In genomic region chr21:16194851-16195251, GRCh38 we compare ENCODE assay signal across 8 cellular contexts.
DNase-seq lines count a peak whose midpoint lies in the region; ATAC-seq lines count a peak whose summit lies in the region.

No MANE protein-coding gene starts in this region.

- H3K36me3 ChIP-seq in ACC112 (ENCODE audit: insufficient read depth, low read length) = no peaks in the 10 kb centered on the region
- no peaks in the 10 kb centered on the region for H3K36me3 ChIP-seq in mucosa of rectum (ENCODE audit: control insufficient read depth in 2 of 2, insufficient read depth in 2 of 2, low read length in 2 of 2)

- peak overlapping the region; percentile 87 for H3K4me3 ChIP-seq in ACC112 (ENCODE audit: low read depth, low read length)
- H3K4me3 ChIP-seq in mucosa of rectum (ENCODE audit: low read length in 2 of 2) = peak overlapping the region; percentile 16 to 23

- peaks cover 28% of the 10 kb centered on the region for H3K4me1 Mint-ChIP-seq in dendritic cell treated with granulocyte-macrophage colony-stimulating factor and Interleukin-4, amounts not matched to agents 40 ng/mL and 50 ng/mL, for 4 days (ENCODE audit: low read depth)
- H3K4me1 Mint-ChIP-seq in activated CD8-positive, alpha-beta memory T cell treated with anti-CD3 and anti-CD28 coated beads, Interleukin-2, amount 10 ng/mL, durations not matched to agents 7 days and 5 days = no peaks in the 10 kb centered on the region

- CTCF ChIA-PET in activated CD8-positive, alpha-beta memory T cell treated with anti-CD3 and anti-CD28 coated beads, Interleukin-2, amount 10 ng/mL, durations not matched to agents 7 days and 5 days (lab: Charles Lee) = no interaction called here

- no peak overlapping the region for H3K9ac ChIP-seq in mucosa of rectum (ENCODE audit: low read depth in 1 of 2, low read length in 2 of 2)

- H3K27me3 Mint-ChIP-seq in dendritic cell treated with granulocyte-macrophage colony-stimulating factor and Interleukin-4, amounts not matched to agents 40 ng/mL and 50 ng/mL, for 4 days = peaks cover 2% of the 10 kb centered on the region
- peaks cover 3% of the 10 kb centered on the region for H3K27me3 Mint-ChIP-seq in activated CD8-positive, alpha-beta memory T cell treated with anti-CD3 and anti-CD28 coated beads, Interleukin-2, amount 10 ng/mL, durations not matched to agents 7 days and 5 days

- H3K4me3 Mint-ChIP-seq in dendritic cell treated with granulocyte-macrophage colony-stimulating factor and Interleukin-4, amounts not matched to agents 40 ng/mL and 50 ng/mL, for 4 days = peak overlapping the region; percentile 55
- H3K4me3 Mint-ChIP-seq in activated CD8-positive, alpha-beta memory T cell treated with anti-CD3 and anti-CD28 coated beads, Interleukin-2, amount 10 ng/mL, durations not matched to agents 7 days and 5 days = no peak overlapping the region

- intact Hi-C loops in dendritic cell treated with granulocyte-macrophage colony-stimulating factor and Interleukin-4, amounts not matched to agents 40 ng/mL and 50 ng/mL, for 4 days (cut with micrococcal nuclease) = loop anchor here (10.0 kb wide), 1 partner anchor 1810 kb away; the partner anchor contains the start of gene HSPA13

- H3K27ac Mint-ChIP-seq in dendritic cell treated with granulocyte-macrophage colony-stimulating factor and Interleukin-4, amounts not matched to agents 40 ng/mL and 50 ng/mL, for 4 days = peak overlapping the region; percentile 88
- no peak overlapping the region for H3K27ac Mint-ChIP-seq in activated CD8-positive, alpha-beta memory T cell treated with anti-CD3 and anti-CD28 coated beads, Interleukin-2, amount 10 ng/mL, durations not matched to agents 7 days and 5 days

- H3K27ac ChIP-seq in ACC112 (ENCODE audit: low read depth, low read length) = peak overlapping the region; percentile 73
- H3K27ac ChIP-seq in mucosa of rectum (ENCODE audit: low read depth in 2 of 2, low read length in 2 of 2) = peak overlapping the region in 1 of 2 donors; percentile 42

- ATAC-seq in HG03103 (IDR thresholded peaks at IDR 0.05; ENCODE audit: low read depth, unreplicated experiment) (peak; percentile 2), GM19023 (IDR thresholded peaks at IDR 0.05; ENCODE audit: unreplicated experiment) (no peak), HG02981 (IDR thresholded peaks at IDR 0.05; ENCODE audit: unreplicated experiment) (no peak)
- no peak for ATAC-seq in activated CD8-positive, alpha-beta memory T cell treated with anti-CD3 and anti-CD28 coated beads, Interleukin-2, amount 10 ng/mL, durations not matched to agents 7 days and 5 days

- no peaks in the 10 kb centered on the region for H3K36me3 Mint-ChIP-seq in dendritic cell treated with granulocyte-macrophage colony-stimulating factor and Interleukin-4, amounts not matched to agents 40 ng/mL and 50 ng/mL, for 4 days (ENCODE audit: low read depth)
- H3K36me3 Mint-ChIP-seq in activated CD8-positive, alpha-beta memory T cell treated with anti-CD3 and anti-CD28 coated beads, Interleukin-2, amount 10 ng/mL, durations not matched to agents 7 days and 5 days = no peaks in the 10 kb centered on the region

- no peaks in the 10 kb centered on the region for H3K9me3 Mint-ChIP-seq in dendritic cell treated with granulocyte-macrophage colony-stimulating factor and Interleukin-4, amounts not matched to agents 40 ng/mL and 50 ng/mL, for 4 days
- H3K9me3 Mint-ChIP-seq in activated CD8-positive, alpha-beta memory T cell treated with anti-CD3 and anti-CD28 coated beads, Interleukin-2, amount 10 ng/mL, durations not matched to agents 7 days and 5 days (ENCODE audit: low read depth) = no peaks in the 10 kb centered on the region

- H3K4me1 ChIP-seq in ACC112 (ENCODE audit: control insufficient read depth, insufficient read depth, low read length, unreplicated experiment) (peaks cover 16% of the 10 kb centered on the region), mucosa of rectum (ENCODE audit: control insufficient read depth in 2 of 2, insufficient read depth in 2 of 2, low read length in 2 of 2) (no peaks in the 10 kb centered on the region)

- no peak for DNase-seq in DMS79 treated with DMSO at 0.1 percent for 48 hours (lab: John Stamatoyannopoulos, UW)
- DNase-seq in activated CD8-positive, alpha-beta memory T cell treated with anti-CD3 and anti-CD28 coated beads, Interleukin-2, amount 10 ng/mL, durations not matched to agents 7 days and 5 days = no peak

- peaks cover 6% of the 10 kb centered on the region for H3K79me2 ChIP-seq in ACC112 (ENCODE audit: control insufficient read depth, insufficient read depth, low read length, unreplicated experiment)

- peaks cover 0 to 5% of the 10 kb centered on the region in 2 donors for H3K9me3 ChIP-seq in mucosa of rectum (ENCODE audit: control insufficient read depth in 2 of 2, low read length in 2 of 2)

- H3K27me3 ChIP-seq in ACC112 (ENCODE audit: insufficient read depth, low read length) (no peaks in the 10 kb centered on the region), mucosa of rectum (ENCODE audit: control insufficient read depth in 2 of 2, insufficient read depth in 2 of 2, low read length in 2 of 2) (no peaks in the 10 kb centered on the region)

- peak overlapping the region; percentile 94 for H2AFZ ChIP-seq in ACC112 (ENCODE audit: low read length, unreplicated experiment)
